In the genomic region with DNA sequence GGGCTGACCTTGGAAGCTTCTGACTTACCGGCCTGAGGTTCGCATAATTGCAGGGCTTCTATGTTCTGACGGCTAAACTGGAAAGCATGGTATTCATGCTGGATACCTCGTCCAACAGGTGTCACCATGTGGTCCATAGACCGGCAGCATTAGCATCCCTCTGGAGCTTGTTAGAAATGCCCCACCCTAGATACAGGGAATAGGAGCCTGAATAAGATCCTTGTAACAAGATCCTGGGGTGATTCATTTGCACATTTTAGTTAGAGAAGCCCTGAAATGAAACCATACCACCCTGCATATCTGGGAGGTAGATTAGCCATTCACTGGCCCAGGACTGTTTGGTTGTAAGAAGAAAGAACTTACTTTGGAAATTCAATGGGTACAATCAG, we compare ENCODE assay signal across 21 cellular contexts.
A peak's percentile ranks its signal among the peaks of the same experiment; 100 is the strongest.
DNase-seq lines count a peak whose midpoint lies in the region; ATAC-seq and TF ChIP-seq lines count a peak whose summit lies in the region.
"Had no signal": no experiment of that assay in that cellular context is flagged by ENCODE, and none has a peak within 500 bp of the region (broad histone marks: within the 10 kb centered on the region; RNA-seq: fewer than 3 reads in every experiment).

No MANE protein-coding gene starts in this region.

- H3K4me3 Mint-ChIP-seq in chondrocyte (ENCODE audit: unreplicated experiment): no peak overlapping the region
- no peak overlapping the region for H3K4me3 Mint-ChIP-seq in T-cell

- no peak overlapping the region for H2BK15ac ChIP-seq in mesenchymal stem cell (ENCODE audit: low read depth, poor library complexity, severe bottlenecking)

- H3K36me3 Mint-ChIP-seq in chondrocyte (ENCODE audit: low read depth) (no peaks in the 10 kb centered on the region), T-cell (no peaks in the 10 kb centered on the region)
- H3K36me3 Mint-ChIP-seq: activated naive CD4-positive, alpha-beta T cell treated with anti-CD3 and anti-CD28 coated beads, Interleukin-2, amount 50 U/mL, for 72 hours had no signal

- no peaks in the 10 kb centered on the region for H3K27me3 Mint-ChIP-seq in chondrocyte (ENCODE audit: low read depth)
- H3K27me3 Mint-ChIP-seq in T-cell: peaks cover 0 to 5% of the 10 kb centered on the region in 2 donors

- peak overlapping the region; percentile 16 to 52 for H3K18ac ChIP-seq in mesenchymal stem cell (ENCODE audit: low read depth in 1 of 2, low read length in 2 of 2)

- H4K91ac ChIP-seq in mesenchymal stem cell (ENCODE audit: low read length): peak overlapping the region; percentile 30

- no peaks in the 10 kb centered on the region for H3K9me3 Mint-ChIP-seq in chondrocyte (ENCODE audit: low read depth)
- H3K9me3 Mint-ChIP-seq in T-cell: no peaks in the 10 kb centered on the region
- H3K9me3 Mint-ChIP-seq: activated naive CD4-positive, alpha-beta T cell treated with anti-CD3 and anti-CD28 coated beads, Interleukin-2, amount 50 U/mL, for 72 hours had no signal

- no peaks in the 10 kb centered on the region for H3K36me3 ChIP-seq in mesenchymal stem cell (ENCODE audit: control insufficient read depth in 1 of 2, insufficient read depth in 2 of 2, low read depth in 1 of 2, low read length in 2 of 2)
- H3K36me3 ChIP-seq: suprapubic skin had no signal

- DNase-seq in AG04450 (ENCODE audit: low read depth, low spot score) (no peak), LHCN-M2 (ENCODE audit: low read depth) (peak; percentile 93), chondrocyte (ENCODE audit: low spot score) (no peak), mesenchymal stem cell (peak; percentile 46), T-cell (no peak), GM13977 (ENCODE audit: low spot score) (no peak)
- no peak for DNase-seq in activated effector memory CD4-positive, alpha-beta T cell treated with Interleukin-2 at 50 U/mL for 16 hours
- DNase-seq: activated CD4-positive, alpha-beta T cell treated with anti-CD3 and anti-CD28 coated beads for 1 hour; activated CD8-positive, alpha-beta memory T cell treated with anti-CD3 and anti-CD28 coated beads, Interleukin-2, amount 50 U/mL, for 48 hours; Caco-2; central memory CD4-positive, alpha-beta T cell; hypothalamus; left colon; NCI-H2107; NCI-H82; posterior cingulate gyrus; RPMI8226; T-helper 2 cell had no signal

- TF ChIP-seq CTCF in AG04450 (IDR thresholded peaks at IDR 0.05; ENCODE audit: low read depth, low read length) (no peak), chondrocyte (IDR thresholded peaks at IDR 0.05) (no peak), GM13977 (IDR thresholded peaks at IDR 0.05; ENCODE audit: extremely low read depth, insufficient read depth, missing control alignments) (no peak)

- no peak overlapping the region for H3K4me3 ChIP-seq in AG04450 (ENCODE audit: low read depth, low read length)
- no peak overlapping the region for H3K4me3 ChIP-seq in mesenchymal stem cell (ENCODE audit: insufficient read depth in 1 of 2, low read depth in 1 of 2, low read length in 2 of 2)
- H3K4me3 ChIP-seq: suprapubic skin had no signal

- in situ Hi-C loops in GM13977 (cut with MboI; ENCODE audit: low pct_unique_long_range_greater_than_20kb, low sequenced_read_pairs, unreplicated experiment): no loop called here

- H3K23ac ChIP-seq in mesenchymal stem cell (ENCODE audit: low read length in 2 of 2): no peak overlapping the region

- H2BK120ac ChIP-seq in mesenchymal stem cell (ENCODE audit: low read depth, low read length): peak overlapping the region; percentile 91

- no peaks in the 10 kb centered on the region for H3K9me3 ChIP-seq in AG04450 (ENCODE audit: control insufficient read depth, insufficient read depth, low read length)
- no peaks in the 10 kb centered on the region for H3K9me3 ChIP-seq in mesenchymal stem cell (ENCODE audit: control insufficient read depth, low read length)
- H3K9me3 ChIP-seq: Caco-2, suprapubic skin had no signal

- peak overlapping the region; percentile 49 to 92 for H3K4ac ChIP-seq in mesenchymal stem cell (ENCODE audit: low read depth in 1 of 2, low read length in 2 of 2)

- peaks cover 11% of the 10 kb centered on the region for H3K4me1 ChIP-seq in mesenchymal stem cell (ENCODE audit: control insufficient read depth, insufficient read depth, low read depth, low read length)

- peak overlapping the region; percentile 100 for H2AK5ac ChIP-seq in mesenchymal stem cell (ENCODE audit: low read length, severe bottlenecking)

- CTCF ChIA-PET in AG04450 (lab: Charles Lee): interaction anchor here (0.7 to 1.6 kb wide), 5 partner anchors 30 to 996 kb away, joined by 3 to 10 read pairs (median 3); no protein-coding TSS in a partner anchor
- CTCF ChIA-PET in T-cell (lab: Charles Lee): no interaction called here

- peak overlapping the region; percentile 63 for H3K9ac ChIP-seq in mesenchymal stem cell (ENCODE audit: low read length)

- H3K27me3 ChIP-seq in AG04450 (ENCODE audit: control insufficient read depth, insufficient read depth, low read length): no peaks in the 10 kb centered on the region
- no peaks in the 10 kb centered on the region for H3K27me3 ChIP-seq in mesenchymal stem cell (ENCODE audit: control insufficient read depth in 1 of 2, insufficient read depth in 1 of 2, low read length in 2 of 2)
- H3K27me3 ChIP-seq: suprapubic skin had no signal

- H3K4me1 Mint-ChIP-seq in chondrocyte (ENCODE audit: low read depth): peaks cover 50% of the 10 kb centered on the region
- no peaks in the 10 kb centered on the region for H3K4me1 Mint-ChIP-seq in T-cell

- peak overlapping the region; percentile 21 for H4K8ac ChIP-seq in mesenchymal stem cell (ENCODE audit: low read length)

- H3K4me2 ChIP-seq in mesenchymal stem cell (ENCODE audit: low read length, poor library complexity, severe bottlenecking): no peak overlapping the region

- peak overlapping the region; percentile 60 to 93 for H2BK12ac ChIP-seq in mesenchymal stem cell (ENCODE audit: low read length in 2 of 2)

- H2BK5ac ChIP-seq in mesenchymal stem cell (ENCODE audit: low read depth, low read length, poor library complexity, severe bottlenecking): peak overlapping the region; percentile 97

- no peak for ATAC-seq in T-cell (replicated peaks in 1 of 4)
- no peak for ATAC-seq in GM21390 (IDR thresholded peaks at IDR 0.05; ENCODE audit: unreplicated experiment)
- ATAC-seq: activated naive CD4-positive, alpha-beta T cell treated with anti-CD3 and anti-CD28 coated beads, Interleukin-2, amount 50 U/mL, for 72 hours; left colon had no signal

- H3K14ac ChIP-seq in mesenchymal stem cell (ENCODE audit: low read length in 2 of 2): peak overlapping the region in 1 of 2 experiments; percentile 65

- no peaks in the 10 kb centered on the region for H3K79me1 ChIP-seq in mesenchymal stem cell (replicated peaks; ENCODE audit: low read length, poor library complexity, severe bottlenecking)

- H3K27ac Mint-ChIP-seq in chondrocyte (ENCODE audit: unreplicated experiment): peak overlapping the region; percentile 29
- H3K27ac Mint-ChIP-seq in T-cell: no peak overlapping the region
- H3K27ac Mint-ChIP-seq: activated naive CD4-positive, alpha-beta T cell treated with anti-CD3 and anti-CD28 coated beads, Interleukin-2, amount 50 U/mL, for 72 hours had no signal

- POLR2A ChIA-PET in AG04450 (lab: Yijun Ruan, JAX) (interaction anchor here (0.8 to 2.6 kb wide), 3 partner anchors 29 to 151 kb away, joined by 3 to 13 read pairs (median 11); no protein-coding TSS in a partner anchor), T-cell (lab: Charles Lee) (no interaction called here)

- no peak overlapping the region for H2AFZ ChIP-seq in mesenchymal stem cell (ENCODE audit: low read depth, low read length)

- H3K27ac ChIP-seq in AG04450 (ENCODE audit: low read depth, low read length) (peak overlapping the region; percentile 62), mesenchymal stem cell (ENCODE audit: low read length, poor library complexity, severe bottlenecking) (peak overlapping the region; percentile 100)
- H3K27ac ChIP-seq: suprapubic skin had no signal

- WGBS in mesenchymal stem cell: 79% methylated on average over 5 of the region's 5 CpGs

Comparison
In these comparisons a context has a peak if more than half of its experiments do, and no peak if none do; other contexts are left out.
1. DNase-seq: peak in LHCN-M2 (single experiment) and mesenchymal stem cell (single experiment); none in AG04450 (single experiment), chondrocyte (single experiment), T-cell (0 of 34), activated effector memory CD4-positive, alpha-beta T cell treated with Interleukin-2 at 50 U/mL for 16 hours (single experiment) and GM13977 (single experiment).